ENCODE assay signal across 2 cellular contexts in the genomic region with DNA sequence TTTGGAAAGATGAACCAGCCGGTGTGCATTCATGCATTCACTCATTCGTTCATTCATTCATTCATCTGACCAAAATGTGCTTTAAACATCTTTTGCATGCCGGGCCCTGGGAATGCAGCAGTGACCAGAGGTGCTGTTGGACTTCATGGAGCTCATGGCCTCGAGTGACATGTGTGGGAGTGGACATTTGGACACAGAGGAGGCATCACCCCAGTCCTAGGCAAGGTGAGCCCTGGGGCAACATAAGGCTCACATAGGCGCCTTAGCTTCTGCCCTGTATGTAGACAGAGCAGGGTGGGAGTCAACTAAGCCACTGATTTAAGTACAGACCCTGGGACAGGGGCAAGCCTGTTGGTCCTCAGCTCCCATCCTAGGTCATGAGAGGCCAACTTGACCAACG.
"Had no signal": no experiment of that assay in that cellular context is flagged by ENCODE, and none has a peak within 500 bp of the region (broad histone marks: within the 10 kb centered on the region; RNA-seq: fewer than 3 reads in every experiment).

No MANE protein-coding gene starts in this region.

- FAIRE-seq: H54 had no signal

- H3K4me3 ChIP-seq: GM23338 had no signal
